Comparison of ENCODE assay signal across 20 cellular contexts in the genomic region with DNA sequence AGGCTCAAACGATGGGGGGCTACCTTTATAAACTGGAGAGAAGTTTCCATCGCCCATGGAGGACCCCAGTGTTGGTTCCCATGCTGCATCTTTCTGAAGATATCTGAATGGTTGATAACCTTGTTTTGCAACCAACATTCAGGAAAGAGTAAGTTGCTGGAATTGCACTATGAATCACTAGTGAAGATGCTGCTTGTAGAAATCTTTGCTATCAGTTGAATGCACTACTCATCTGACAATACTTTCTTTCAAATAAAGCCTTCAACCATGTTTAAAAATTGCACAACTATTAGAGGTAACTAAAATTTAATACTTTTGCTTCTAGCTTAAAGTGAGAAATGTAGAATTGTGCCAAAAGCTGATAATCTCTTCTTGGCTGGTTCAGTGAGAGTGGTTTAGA.
"Had no signal": no experiment of that assay in that cellular context is flagged by ENCODE, and none has a peak within 500 bp of the region (broad histone marks: within the 10 kb centered on the region; RNA-seq: fewer than 3 reads in every experiment).

No MANE protein-coding gene starts in this region.

- DNase-seq: dermis blood vessel endothelial cell; effector memory CD4-positive, alpha-beta T cell; foreskin melanocyte; hypothalamus; immature natural killer cell; kidney; mesenchymal stem cell; mucosa of descending colon; naive B cell; stimulated activated CD4-positive, alpha-beta T cell treated with anti-CD3 and anti-CD28 coated beads, Interleukin-12 subunit alpha, Interleukin-12 subunit beta, amount 100 ng/mL, for 4 hours; stimulated activated CD4-positive, alpha-beta T cell treated with anti-CD3 and anti-CD28 coated beads, Interleukin-1b, Interleukin-23, amount 100 ng/mL, for 48 hours; stimulated activated CD4-positive, alpha-beta T cell treated with anti-CD3 and anti-CD28 coated beads, Interleukin-4, amount 100 ng/mL, for 1 hour; stimulated activated CD8-positive, alpha-beta memory T cell treated with anti-CD3 and anti-CD28 coated beads, Interleukin-4, amount 100 ng/mL, for 48 hours; stimulated activated naive CD4-positive, alpha-beta T cell; substantia nigra; testis; tibial artery had no signal

- FAIRE-seq: endothelial cell of umbilical vein, kidney had no signal

- ATAC-seq: mucosa of descending colon; natural killer cell treated with Interleukin-12 subunit alpha and Interleukin-12 subunit beta and Interleukin-15 and Interleukin-18, amount 100 ng/mL, for 72 hours; sciatic nerve had no signal
